In genomic region chr12:108783446-108783845, GRCh38 we compare ENCODE assay signal across 23 cellular contexts. TPM values are rescaled to one million over a fixed set of nuclear protein-coding genes. Genes with fewer than 3 reads are reported as not detected.
DNase-seq lines count a peak whose midpoint lies in the region; ATAC-seq and TF ChIP-seq lines count a peak whose summit lies in the region.
"Had no signal": no experiment of that assay in that cellular context is flagged by ENCODE, and none has a peak within 500 bp of the region (broad histone marks: within the 10 kb centered on the region; RNA-seq: fewer than 3 reads in every experiment).

No MANE protein-coding gene starts in this region.

- 0 out of 2 replicates have a peak overlapping the region, but pooled peaks have one; percentile 25 for H3K27ac Mint-ChIP-seq in GM23338
- H3K27ac Mint-ChIP-seq: IgD-negative memory B cell, memory B cell had no signal

- H3K4me1 ChIP-seq in GM23338 (ENCODE audit: insufficient read depth) (peaks cover 10% of the 10 kb centered on the region; the same call in 1 of the 2 replicates), lower lobe of right lung (peaks cover 24% of the 10 kb centered on the region)
- H3K4me1 ChIP-seq: prostate gland, SJSA1 had no signal

- DNase-seq in GM23338 (ENCODE audit: low spot score) = no peak
- DNase-seq in OCI-M1 (lab: John Stamatoyannopoulos, UW) = peak; percentile 36
- DNase-seq in erythroblast (lab: John Stamatoyannopoulos, UW) = peak; percentile 16 to 19
- DNase-seq in lower lobe of right lung = no peak
- DNase-seq in occipital lobe (lab: John Stamatoyannopoulos, UW) = no peak
- no peak for DNase-seq in nucleus accumbens (lab: John Stamatoyannopoulos, UW)
- DNase-seq in SHP77 (lab: John Stamatoyannopoulos, UW) = no peak
- DNase-seq: activated CD4-positive, alpha-beta T cell treated with anti-CD3 and anti-CD28 coated beads for 48 hours; activated T-cell treated with anti-CD3 and anti-CD28 coated beads, Interleukin-2, amount 50 U/mL, for 4 hours; C1 segment of cervical spinal cord; DND-41; effector CD4-positive, alpha-beta T cell; foreskin fibroblast; H9; NCI-H446; stimulated activated CD4-positive, alpha-beta T cell treated with anti-CD3 and anti-CD28 coated beads, Interleukin-1b, Interleukin-23, amount 100 ng/mL, for 48 hours; substantia nigra had no signal

- peaks cover 37% of the 10 kb centered on the region for H3K4me1 Mint-ChIP-seq in GM23338
- H3K4me1 Mint-ChIP-seq: memory B cell had no signal

- no peaks in the 10 kb centered on the region for H3K9me3 ChIP-seq in lower lobe of right lung
- H3K9me3 ChIP-seq: prostate gland, SJSA1 had no signal

- intact Hi-C loops in lower lobe of right lung (cut with DNase I) = no loop called here

- TF ChIP-seq CTCF in GM23338 (conservative IDR thresholded peaks at IDR 0.05; ENCODE audit: low read depth in 2 of 2) (no peak), lower lobe of right lung (IDR thresholded peaks at IDR 0.05) (no peak)

- H3K27ac ChIP-seq in GM23338 (ENCODE audit: low read depth) = no peak overlapping the region; the same call in 1 of the 2 replicates
- peak overlapping the region; percentile 42 for H3K27ac ChIP-seq in lower lobe of right lung
- H3K27ac ChIP-seq: prostate gland, SJSA1 had no signal

- H4K20me1 ChIP-seq in GM23338 (replicated peaks; ENCODE audit: insufficient read depth) = no peaks in the 10 kb centered on the region

- no peaks in the 10 kb centered on the region for H3K9me3 Mint-ChIP-seq in GM23338
- H3K9me3 Mint-ChIP-seq: activated T-cell treated with anti-CD3 and anti-CD28 coated beads, Interleukin-2, amount 50 U/mL, for 4 hours; H9; IgD-negative memory B cell; memory B cell had no signal

- no peaks in the 10 kb centered on the region for H3K9me2 ChIP-seq in GM23338 (ENCODE audit: insufficient read depth)

- H3K36me3 Mint-ChIP-seq in GM23338 (ENCODE audit: low read depth) = peaks cover 9% of the 10 kb centered on the region; the same call in 2 of the 3 replicates
- H3K36me3 Mint-ChIP-seq: IgD-negative memory B cell had no signal

- no peak for TF ChIP-seq POLR2A in erythroblast (IDR thresholded peaks at IDR 0.05; ENCODE audit: low read length)

- H3K4me3 ChIP-seq in GM23338 = no peak overlapping the region
- H3K4me3 ChIP-seq in lower lobe of right lung = no peak overlapping the region
- H3K4me3 ChIP-seq: prostate gland, SJSA1, skin epidermis had no signal

- peak; percentile 8; the same call in 1 of the 3 replicates for ATAC-seq in GM23338
- ATAC-seq in lower lobe of right lung = no peak
- no peak for ATAC-seq in HG02571 (IDR thresholded peaks at IDR 0.05; ENCODE audit: unreplicated experiment)
- ATAC-seq: activated T-cell treated with anti-CD3 and anti-CD28 coated beads, Interleukin-2, amount 50 U/mL, for 4 hours had no signal

- peaks cover 4% of the 10 kb centered on the region for H3K27me3 Mint-ChIP-seq in GM23338 (ENCODE audit: insufficient read depth, low read depth, poor library complexity)
- H3K27me3 Mint-ChIP-seq: IgD-negative memory B cell, memory B cell had no signal

- H3K36me3 ChIP-seq in GM23338 (ENCODE audit: insufficient read depth) = no peaks in the 10 kb centered on the region
- H3K36me3 ChIP-seq in lower lobe of right lung = peaks cover 51% of the 10 kb centered on the region
- H3K36me3 ChIP-seq: prostate gland had no signal

- no peak overlapping the region for H2AFZ ChIP-seq in GM23338

- H3K4me3 Mint-ChIP-seq in GM23338 = no peak overlapping the region
- H3K4me3 Mint-ChIP-seq: activated T-cell treated with anti-CD3 and anti-CD28 coated beads, Interleukin-2, amount 50 U/mL, for 4 hours; H9; IgD-negative memory B cell; memory B cell had no signal

- no peak overlapping the region for H3K4me2 ChIP-seq in GM23338

- H3K79me2 ChIP-seq in GM23338 (replicated peaks; ENCODE audit: insufficient read depth) = no peaks in the 10 kb centered on the region

- H3F3A ChIP-seq in GM23338 (replicated peaks; ENCODE audit: low read depth) = no peaks in the 10 kb centered on the region

- H3K27me3 ChIP-seq in GM23338 (ENCODE audit: insufficient read depth) (no peaks in the 10 kb centered on the region), lower lobe of right lung (ENCODE audit: low read depth) (no peaks in the 10 kb centered on the region)
- H3K27me3 ChIP-seq: SJSA1 had no signal

TF ChIP-seq in GM23338, 12 proteins besides CTCF, POLR2A, EP300 and RAD21 (continues in another document):
- no peak for TF ChIP-seq NANOG (IDR thresholded peaks at IDR 0.05; ENCODE audit: borderline replicate concordance)
- no peak for TF ChIP-seq POLR2AphosphoS5 (IDR thresholded peaks at IDR 0.05; ENCODE audit: low read depth)
- TF ChIP-seq STAT1 (IDR thresholded peaks at IDR 0.05; ENCODE audit: unreplicated experiment) = no peak
- TF ChIP-seq ZNF114 (CRISPR knock-in tag; IDR thresholded peaks at IDR 0.05) = no peak
- TF ChIP-seq REST (IDR thresholded peaks at IDR 0.05; ENCODE audit: unreplicated experiment) = no peak

RNA-seq across cellular contexts. Expression of gene CORO1C, which starts 52.1 kb away (rescaled TPM):
- 78.2 and 89.5 TPM in 2 replicates for total RNA-seq in GM23338 (2014; rRNA removed; shearing (Covaris generic))
- polyA plus RNA-seq in GM23338 (2016; fragmentation: Nextera tagmentation; extraction: Ambion mirVana) = 53.3 and 59.2 TPM in 2 replicates
- total RNA-seq in lower lobe of right lung (307 TPM), occipital lobe (166 TPM)

Comparison
In these comparisons a context has a peak if more than half of its experiments do, and no peak if none do; other contexts are left out.
1. DNase-seq: peak in OCI-M1 (single experiment) and erythroblast (2 of 2); none in GM23338 (single experiment), lower lobe of right lung (single experiment), occipital lobe (single experiment), nucleus accumbens (0 of 56) and SHP77 (0 of 2).